1 cellular context compared by ENCODE assay signal in genomic region chr11:1411739-1412138, GRCh38. TPM values are rescaled to one million over a fixed set of nuclear protein-coding genes. Genes with fewer than 3 reads are reported as not detected.
"Had no signal": no experiment of that assay in that cellular context is flagged by ENCODE, and none has a peak within 500 bp of the region (broad histone marks: within the 10 kb centered on the region; RNA-seq: fewer than 3 reads in every experiment).

No MANE protein-coding gene starts in this region.

RNA-seq across cellular contexts. Expression of gene BRSK2, which starts 22.0 kb away (rescaled TPM):
- polyA plus RNA-seq: naive thymus-derived CD4-positive, alpha-beta T cell had no signal
